In the genomic region with DNA sequence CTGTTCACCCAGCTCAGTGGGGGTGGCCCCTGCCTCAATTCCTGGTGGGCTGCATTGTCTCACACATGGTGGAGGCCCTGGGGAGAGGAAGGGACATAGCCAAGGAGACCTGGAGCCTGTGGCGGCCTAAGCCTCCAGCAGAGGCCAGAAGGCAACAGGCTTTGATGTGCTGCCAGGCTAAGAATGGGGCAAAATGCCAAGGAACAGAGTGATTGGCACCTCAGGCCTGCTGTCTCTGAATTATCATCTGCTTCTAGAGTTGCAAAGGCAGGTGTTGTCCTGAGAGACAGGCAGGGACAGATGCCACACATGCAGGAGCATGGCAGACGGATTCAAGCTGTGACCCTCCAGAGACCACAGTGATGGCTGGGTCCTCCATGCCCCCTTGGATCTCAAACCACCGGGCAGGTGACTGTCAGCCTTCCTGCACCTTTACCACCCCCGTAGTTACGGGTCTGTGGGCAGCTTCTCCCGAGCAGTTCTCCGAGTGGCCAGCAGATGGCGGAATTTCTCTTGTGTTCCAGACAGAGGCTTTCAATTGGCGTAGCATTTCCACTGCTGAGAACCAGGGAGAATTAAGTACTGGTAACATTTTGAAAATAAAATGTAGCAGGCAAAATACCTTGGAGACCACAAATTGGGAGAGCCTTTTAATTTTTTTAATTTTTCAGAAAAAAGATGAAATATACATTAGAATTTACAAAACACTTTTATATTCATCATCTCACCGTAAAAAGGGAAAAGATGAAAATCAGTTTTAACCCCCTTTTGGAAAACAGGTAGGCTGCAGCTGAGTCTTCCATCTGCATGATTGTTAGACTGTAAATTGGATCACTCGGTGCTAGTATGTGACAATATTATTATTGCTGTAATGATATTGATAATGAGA, we compare ENCODE assay signal across 8 cellular contexts.
DNase-seq lines count a peak whose midpoint lies in the region; ATAC-seq and TF ChIP-seq lines count a peak whose summit lies in the region.

No MANE protein-coding gene starts in this region.

- H3K27ac ChIP-seq in foreskin keratinocyte = no peak overlapping the region
- H3K27ac ChIP-seq in testis = no peak overlapping the region

- no peaks in the 10 kb centered on the region for H3K9me3 ChIP-seq in testis

- no peaks in the 10 kb centered on the region for H3K27me3 ChIP-seq in foreskin keratinocyte
- H3K27me3 ChIP-seq in testis = no peaks in the 10 kb centered on the region

- H3K4me1 ChIP-seq in foreskin keratinocyte (no peaks in the 10 kb centered on the region), testis (no peaks in the 10 kb centered on the region)

- no peak overlapping the region for H3K4me3 ChIP-seq in testis

- TF ChIP-seq POLR2A in testis (IDR thresholded peaks at IDR 0.05) = no peak

- intact Hi-C loops in testis (cut with DNase I; ENCODE audit: low total_unique reads) = loop anchor here (10.0 kb wide), 1 partner anchor 279 kb away; no protein-coding TSS in a partner anchor

- H3K36me3 ChIP-seq in testis (ENCODE audit: low read depth, missing control alignments) = no peaks in the 10 kb centered on the region

- ATAC-seq in GM21723 (IDR thresholded peaks at IDR 0.05; ENCODE audit: unreplicated experiment) (peak; percentile 85), foreskin keratinocyte (peak; percentile 81), omental fat pad (ENCODE audit: low FRiP score) (peak; percentile 39)

- TF ChIP-seq CTCF in LNCAP (IDR thresholded peaks at IDR 0.05) (peak; percentile 94), foreskin keratinocyte (conservative IDR thresholded peaks at IDR 0.05) (peak; percentile 90), omental fat pad (IDR thresholded peaks at IDR 0.05) (peak in 2 of 3 donors; percentile 65 to 80), testis (IDR thresholded peaks at IDR 0.05) (peak; percentile 95 to 96 (median 96))

- DNase-seq in DMS53 treated with DMSO at 0.1 percent for 48 hours (lab: John Stamatoyannopoulos, UW; ENCODE audit: unreplicated experiment) = peak; percentile 12
- DNase-seq in RPMI7951 (ENCODE audit: low read depth) = peak; percentile 71
- DNase-seq in activated T-helper 1 cell treated with anti-CD3 and anti-CD28 coated beads, Interleukin-2, amount 50 U/mL, for 16 hours (ENCODE audit: low read depth in 1 of 2, low spot score in 1 of 2) = peak; percentile 69 to 79
- peak in 1 of 2 donors; percentile 64 for DNase-seq in foreskin keratinocyte
- DNase-seq in omental fat pad (ENCODE audit: low spot score) = peak; percentile 88
- DNase-seq in testis = peak; percentile 96

- WGBS in testis, 2 donors = 13 to 15% methylated on average over 11 of the region's 11 CpGs
